16 cellular contexts compared by ENCODE assay signal in genomic region chr1:59340411-59341307, GRCh38. TPM values are rescaled to one million over a fixed set of nuclear protein-coding genes. Genes with fewer than 3 reads are reported as not detected.
DNase-seq lines count a peak whose midpoint lies in the region; ATAC-seq and TF ChIP-seq lines count a peak whose summit lies in the region.
"Had no signal": no experiment of that assay in that cellular context is flagged by ENCODE, and none has a peak within 500 bp of the region (broad histone marks: within the 10 kb centered on the region; RNA-seq: fewer than 3 reads in every experiment).

No MANE protein-coding gene starts in this region.

- no peak for TF ChIP-seq CTCF in endothelial cell (IDR thresholded peaks at IDR 0.05; ENCODE audit: unreplicated experiment)

- no peaks in the 10 kb centered on the region for H3K27me3 Mint-ChIP-seq in endothelial cell (ENCODE audit: unreplicated experiment)
- H3K27me3 Mint-ChIP-seq: naive thymus-derived CD4-positive, alpha-beta T cell had no signal

- no peak overlapping the region for H3K27ac Mint-ChIP-seq in endothelial cell (ENCODE audit: unreplicated experiment)

- DNase-seq in activated gamma-delta T cell (lab: John Stamatoyannopoulos, UW) (no peak), NCI-H82 (lab: John Stamatoyannopoulos, UW) (no peak), endothelial cell (ENCODE audit: low spot score) (no peak)
- DNase-seq: activated CD4-positive, alpha-beta T cell treated with anti-CD3 and anti-CD28 coated beads for 4 hours; activated naive CD4-positive, alpha-beta T cell; AML-193; hippocampal formation; mammary epithelial cell; naive thymus-derived CD4-positive, alpha-beta T cell; NCI-H1436; posterior cingulate gyrus; small intestine had no signal

- peaks cover 9% of the 10 kb centered on the region for H3K4me1 Mint-ChIP-seq in endothelial cell (ENCODE audit: unreplicated experiment)

- no peaks in the 10 kb centered on the region for H3K36me3 Mint-ChIP-seq in endothelial cell (ENCODE audit: low read depth, unreplicated experiment)

- no peaks in the 10 kb centered on the region for H3K9me3 Mint-ChIP-seq in endothelial cell (ENCODE audit: unreplicated experiment)

- H3K4me3 Mint-ChIP-seq in endothelial cell (ENCODE audit: unreplicated experiment): no peak overlapping the region
- H3K4me3 Mint-ChIP-seq: naive thymus-derived CD4-positive, alpha-beta T cell had no signal

- ATAC-seq in GM19372 (IDR thresholded peaks at IDR 0.05; ENCODE audit: low read depth, unreplicated experiment) (peak; percentile 53), HG02588 (IDR thresholded peaks at IDR 0.05; ENCODE audit: unreplicated experiment) (peak; percentile 62), HG03108 (IDR thresholded peaks at IDR 0.05; ENCODE audit: unreplicated experiment) (peak; percentile 69), GM21717 (IDR thresholded peaks at IDR 0.05; ENCODE audit: unreplicated experiment) (no peak)
- ATAC-seq: naive thymus-derived CD4-positive, alpha-beta T cell had no signal

RNA-seq across cellular contexts. Expression of gene FGGY, which starts 43.8 kb away (rescaled TPM):
- 41.2 TPM for total RNA-seq in endothelial cell (ENCODE audit: unreplicated experiment)
